In the genomic region with DNA sequence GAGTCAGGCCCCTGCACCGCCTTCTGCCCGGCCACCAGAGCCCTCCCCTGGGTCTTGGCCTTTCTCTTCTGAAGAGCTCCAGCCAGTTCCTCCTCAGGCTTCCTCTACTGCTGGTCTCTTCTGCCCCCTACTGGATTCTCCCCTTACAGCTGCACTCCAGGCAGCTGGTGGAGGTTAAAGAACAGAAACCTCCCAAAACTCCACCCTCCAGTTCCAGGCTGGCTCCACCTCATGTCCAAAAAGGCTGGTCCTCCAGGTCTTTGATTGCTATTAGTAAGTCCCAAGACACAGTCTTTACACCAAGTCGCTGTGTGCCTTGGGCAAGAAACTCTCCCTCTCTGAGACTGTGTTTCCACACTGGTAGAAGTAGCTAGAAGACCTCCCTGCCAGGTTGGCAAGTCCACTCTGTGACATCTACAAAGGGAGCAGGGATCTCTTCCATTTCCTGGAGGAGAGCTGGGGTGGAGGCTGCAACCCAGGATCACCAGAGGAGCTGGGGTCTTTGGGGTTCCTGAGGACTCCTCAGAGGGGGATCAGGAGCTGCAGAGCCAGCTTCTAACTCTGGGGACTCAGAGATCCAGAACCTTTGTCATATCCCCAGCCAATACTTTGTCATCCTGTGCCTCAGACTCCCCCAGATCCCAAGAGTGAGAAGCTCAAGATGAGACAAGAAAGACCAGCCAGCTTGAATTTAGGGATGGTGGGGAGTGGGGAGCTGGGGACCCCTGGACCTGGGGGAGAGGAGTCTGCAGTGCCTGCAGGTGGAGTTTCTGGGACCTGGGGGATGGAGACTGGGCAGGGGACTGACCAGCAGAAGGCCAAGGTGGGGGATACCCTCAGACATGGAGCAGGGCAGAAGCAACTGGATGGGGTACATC, we compare ENCODE assay signal across 8 cellular contexts. TPM values are rescaled to one million over a fixed set of nuclear protein-coding genes. Genes with fewer than 3 reads are reported as not detected.
DNase-seq lines count a peak whose midpoint lies in the region; ATAC-seq and TF ChIP-seq lines count a peak whose summit lies in the region.

No MANE protein-coding gene starts in this region.

- H3K27ac ChIP-seq in brain microvascular endothelial cell: peak overlapping the region; percentile 4

- H3K4me1 ChIP-seq in BE2C: peaks cover 8% of the 10 kb centered on the region; the same call in 1 of the 2 replicates

- peak; percentile 73 for DNase-seq in BE2C
- peak; percentile 69 for DNase-seq in NCI-H1694 treated with DMSO at 0.1 percent for 48 hours (lab: John Stamatoyannopoulos, UW)
- DNase-seq in UCSD-AML1 (lab: John Stamatoyannopoulos, UW; ENCODE audit: unreplicated experiment): peak; percentile 60
- peak; percentile 48 for DNase-seq in brain microvascular endothelial cell
- DNase-seq in inferior parietal cortex (ENCODE audit: extremely low spot score): peak; percentile 89
- DNase-seq in stimulated activated CD4-positive, alpha-beta T cell treated with anti-CD3 and anti-CD28 coated beads, Interleukin-2, amount 100 ng/mL, for 48 hours: peak; percentile 49 to 58

- H3K36me3 ChIP-seq in BE2C: no peaks in the 10 kb centered on the region
- H3K36me3 ChIP-seq in brain microvascular endothelial cell (replicated peaks): no peaks in the 10 kb centered on the region

- H3K27me3 ChIP-seq in BE2C (peaks cover 9% of the 10 kb centered on the region; the same call in 1 of the 2 replicates), brain microvascular endothelial cell (replicated peaks) (peaks cover 43% of the 10 kb centered on the region)

- H3K4me3 ChIP-seq in BE2C (ENCODE audit: low read depth, low read length): no peak overlapping the region
- H3K4me3 ChIP-seq in brain microvascular endothelial cell (ENCODE audit: low read depth, low read length): no peak overlapping the region

- TF ChIP-seq CTCF in BE2C (IDR thresholded peaks at IDR 0.05; ENCODE audit: low read depth, low read length) (peak; percentile 92), brain microvascular endothelial cell (IDR thresholded peaks at IDR 0.05; ENCODE audit: low read depth, low read length, missing control alignments) (peak; percentile 65)

- in situ Hi-C loops in brain microvascular endothelial cell (cut with HindIII; ENCODE audit: low pct_ligation_motif_present, low sequenced_read_pairs): no loop called here

- no peaks in the 10 kb centered on the region for H3K9me3 ChIP-seq in BE2C

- peak; percentile 38 for ATAC-seq in GM19397 (IDR thresholded peaks at IDR 0.05; ENCODE audit: unreplicated experiment)
- no peak for ATAC-seq in GM21528 (IDR thresholded peaks at IDR 0.05; ENCODE audit: low FRiP score, unreplicated experiment)

RNA-seq across cellular contexts. Expression of gene IGLL5, which starts 3.4 kb away (rescaled TPM):
- not detected for polyA plus RNA-seq in BE2C (2012; ENCODE audit: insufficient read depth, insufficient read length, low read depth)
